8 cellular contexts compared by ENCODE assay signal in genomic region chr12:94140556-94140955, GRCh38. TPM values are rescaled to one million over a fixed set of nuclear protein-coding genes. Genes with fewer than 3 reads are reported as not detected.
DNase-seq lines count a peak whose midpoint lies in the region; ATAC-seq and TF ChIP-seq lines count a peak whose summit lies in the region.

No MANE protein-coding gene starts in this region.

- H4K8ac ChIP-seq in IMR-90 (ENCODE audit: low read depth in 2 of 2, low read length in 2 of 2) = no peak overlapping the region

- dilution Hi-C loops in IMR-90 (cut with HindIII; ENCODE audit: low sequenced_read_pairs, unreplicated experiment) = loop anchor here (25.0 kb wide), 1 partner anchor 397 kb away; no protein-coding TSS in a partner anchor

- no peaks in the 10 kb centered on the region for H3K36me3 Mint-ChIP-seq in activated CD8-positive, alpha-beta T cell treated with anti-CD3 and anti-CD28 coated beads for 36 hours (ENCODE audit: low read depth)
- H3K36me3 Mint-ChIP-seq in glutamatergic neuron (ENCODE audit: unreplicated experiment) = no peaks in the 10 kb centered on the region

- no peak overlapping the region for H3K56ac ChIP-seq in IMR-90 (ENCODE audit: extremely low read depth, insufficient read depth, low read length)

- H3K4me3 Mint-ChIP-seq in activated CD8-positive, alpha-beta T cell treated with anti-CD3 and anti-CD28 coated beads for 36 hours = no peak overlapping the region
- H3K4me3 Mint-ChIP-seq in glutamatergic neuron (ENCODE audit: unreplicated experiment) = no peak overlapping the region

- H2AFZ ChIP-seq in DND-41 (ENCODE audit: low read depth, low read length) (no peak overlapping the region), IMR-90 (replicated peaks; ENCODE audit: low read length, poor library complexity) (no peak overlapping the region)

- H3K4me1 Mint-ChIP-seq in activated CD8-positive, alpha-beta T cell treated with anti-CD3 and anti-CD28 coated beads for 36 hours (ENCODE audit: low read depth) = peaks cover 6% of the 10 kb centered on the region
- H3K4me1 Mint-ChIP-seq in glutamatergic neuron (ENCODE audit: low read depth, unreplicated experiment) = no peaks in the 10 kb centered on the region

- 50% methylated on average over 1 of the region's 13 CpGs; no CpG with 5 or more reads in 1 of the 2 experiments for WGBS in IMR-90 (ENCODE audit: extremely low coverage in 2 of 2, insufficient read length in 1 of 2), 2 experiments
- WGBS in stomach, 5 donors = 84 to 91% (median 89%) methylated on average over 13 of the region's 13 CpGs

- no peak for TF ChIP-seq EP300 in stomach (IDR thresholded peaks at IDR 0.05)

- H3K4me1 ChIP-seq in DND-41 (ENCODE audit: insufficient read depth, low read length) (no peaks in the 10 kb centered on the region), IMR-90 (ENCODE audit: control insufficient read depth, insufficient read depth, low read length) (no peaks in the 10 kb centered on the region), stomach (peaks cover 0 to 1% (median 0%) of the 10 kb centered on the region in 4 donors)

- TF ChIP-seq RAD21 in IMR-90 (IDR thresholded peaks at IDR 0.05; ENCODE audit: low read length) = peak; percentile 68

- H4K91ac ChIP-seq in IMR-90 (ENCODE audit: insufficient read depth, low read depth, low read length) = no peak overlapping the region

- ATAC-seq in DND-41 (ENCODE audit: insufficient read depth, low read depth) (peak; percentile 71), IMR-90 (ENCODE audit: low read depth) (no peak)
- ATAC-seq in activated CD8-positive, alpha-beta T cell treated with anti-CD3 and anti-CD28 coated beads for 36 hours = peak; percentile 79

- no peak overlapping the region for H2BK15ac ChIP-seq in IMR-90 (ENCODE audit: low read depth, low read length)

- H3K27ac ChIP-seq in DND-41 (ENCODE audit: low read length) (no peak overlapping the region), IMR-90 (ENCODE audit: insufficient read depth, low read length) (no peak overlapping the region), stomach (no peak overlapping the region)

- H3K14ac ChIP-seq in IMR-90 (replicated peaks; ENCODE audit: low read depth, low read length) = no peak overlapping the region

- H2BK5ac ChIP-seq in IMR-90 (ENCODE audit: low read depth, low read length, poor library complexity, severe bottlenecking) = no peak overlapping the region

- TF ChIP-seq POLR2A in IMR-90 (IDR thresholded peaks at IDR 0.05; ENCODE audit: low read depth, low read length) (no peak), stomach (IDR thresholded peaks at IDR 0.05) (no peak)

- H3K27me3 ChIP-seq in DND-41 (ENCODE audit: insufficient read depth, low read length, poor library complexity) (peaks cover 12% of the 10 kb centered on the region), IMR-90 (ENCODE audit: control insufficient read depth, insufficient read depth, low read length) (peaks cover 44% of the 10 kb centered on the region), stomach (peaks cover 0 to 12% (median 0%) of the 10 kb centered on the region in 3 donors)

- peaks cover 2% of the 10 kb centered on the region for H3K27me3 Mint-ChIP-seq in activated CD8-positive, alpha-beta T cell treated with anti-CD3 and anti-CD28 coated beads for 36 hours
- H3K27me3 Mint-ChIP-seq in glutamatergic neuron (ENCODE audit: unreplicated experiment) = peaks cover 8% of the 10 kb centered on the region

- H2BK20ac ChIP-seq in IMR-90 (ENCODE audit: low read depth, low read length) = no peak overlapping the region

- DNase-seq in DND-41 (peak; percentile 43), IMR-90 (peak; percentile 10), glutamatergic neuron (peak; percentile 36), stomach (peak; percentile 28), COR-L47 (lab: John Stamatoyannopoulos, UW) (no peak), NCI-H2081 treated with DMSO at 0.1 percent for 48 hours (lab: John Stamatoyannopoulos, UW) (no peak), medulla oblongata (ENCODE audit: extremely low spot score) (no peak)
- peak; percentile 65 for DNase-seq in activated CD8-positive, alpha-beta T cell treated with anti-CD3 and anti-CD28 coated beads for 36 hours

- no peak overlapping the region for H3K4me3 ChIP-seq in DND-41 (ENCODE audit: low read depth in 1 of 2, low read length in 2 of 2)
- H3K4me3 ChIP-seq in IMR-90 (ENCODE audit: insufficient read depth, low read depth, low read length) = no peak overlapping the region
- no peak overlapping the region for H3K4me3 ChIP-seq in stomach

- no peaks in the 10 kb centered on the region for H3K9me3 Mint-ChIP-seq in activated CD8-positive, alpha-beta T cell treated with anti-CD3 and anti-CD28 coated beads for 36 hours
- H3K9me3 Mint-ChIP-seq in glutamatergic neuron (ENCODE audit: unreplicated experiment) = peaks cover 2% of the 10 kb centered on the region

- intact Hi-C loops in IMR-90 (cut with micrococcal nuclease) = loop anchor here (10.0 kb wide), 1 partner anchor 624 kb away; no protein-coding TSS in a partner anchor
- intact Hi-C loops in activated CD8-positive, alpha-beta T cell treated with anti-CD3 and anti-CD28 coated beads for 36 hours (cut with micrococcal nuclease) = no loop called here
- intact Hi-C loops in stomach (cut with DNase I; ENCODE audit: low total_unique reads) = loop anchor here (10.0 kb wide), 1 partner anchor 294 kb away; no protein-coding TSS in a partner anchor

- no peaks in the 10 kb centered on the region for H3K9me3 ChIP-seq in DND-41 (ENCODE audit: insufficient read depth, low read length, severe bottlenecking)
- no peaks in the 10 kb centered on the region for H3K9me3 ChIP-seq in IMR-90 (ENCODE audit: control insufficient read depth, insufficient read depth, low read length)
- no peaks in the 10 kb centered on the region for H3K9me3 ChIP-seq in stomach

- H3K79me1 ChIP-seq in IMR-90 (ENCODE audit: low read depth in 1 of 2, low read length in 2 of 2) = no peaks in the 10 kb centered on the region

- no peak overlapping the region for H2BK120ac ChIP-seq in IMR-90 (ENCODE audit: low read depth, low read length)

- POLR2A ChIA-PET in IMR-90 (lab: Charles Lee; ENCODE audit: unreplicated experiment) = no interaction called here
- POLR2A ChIA-PET in activated CD8-positive, alpha-beta T cell treated with anti-CD3 and anti-CD28 coated beads for 36 hours (lab: Charles Lee) = interaction anchor here (0.6 kb wide), 1 partner anchor 493 kb away, joined by 3 read pairs; no protein-coding TSS in a partner anchor

- no peak overlapping the region for H3K4me2 ChIP-seq in DND-41 (ENCODE audit: insufficient read depth, low read length)
- H3K4me2 ChIP-seq in IMR-90 (ENCODE audit: low read depth, low read length) = no peak overlapping the region

- H2AK9ac ChIP-seq in IMR-90 (replicated peaks; ENCODE audit: low read depth, low read length, poor library complexity) = no peak overlapping the region

- peak; percentile 68 for TF ChIP-seq CTCF in DND-41 (IDR thresholded peaks at IDR 0.05; ENCODE audit: borderline replicate concordance, extremely low read depth, low read length, poor library complexity, severe bottlenecking)
- TF ChIP-seq CTCF in IMR-90 (conservative IDR thresholded peaks at IDR 0.05; ENCODE audit: low read depth, low read length) = peak; percentile 44
- peak; percentile 61 for TF ChIP-seq CTCF in activated CD8-positive, alpha-beta T cell treated with anti-CD3 and anti-CD28 coated beads for 36 hours (IDR thresholded peaks at IDR 0.05)
- TF ChIP-seq CTCF in glutamatergic neuron (IDR thresholded peaks at IDR 0.05; ENCODE audit: partially characterized antibody, unreplicated experiment) = no peak
- TF ChIP-seq CTCF in stomach (IDR thresholded peaks at IDR 0.05) = no peak

- no peak overlapping the region for H3K27ac Mint-ChIP-seq in activated CD8-positive, alpha-beta T cell treated with anti-CD3 and anti-CD28 coated beads for 36 hours
- H3K27ac Mint-ChIP-seq in glutamatergic neuron (ENCODE audit: unreplicated experiment) = no peak overlapping the region

- no peaks in the 10 kb centered on the region for H3K9me1 ChIP-seq in IMR-90 (ENCODE audit: insufficient read depth, low read length)

- no peak overlapping the region for H4K5ac ChIP-seq in IMR-90 (ENCODE audit: low read depth, low read length)

- H3K23ac ChIP-seq in IMR-90 (ENCODE audit: low read depth, low read length) = no peak overlapping the region

- no peaks in the 10 kb centered on the region for H4K20me1 ChIP-seq in DND-41 (ENCODE audit: insufficient read depth, low read length)
- H4K20me1 ChIP-seq in IMR-90 (ENCODE audit: insufficient read depth, low read length) = no peaks in the 10 kb centered on the region

- no peak overlapping the region for H3K4ac ChIP-seq in IMR-90 (ENCODE audit: low read depth, low read length)

- no peak overlapping the region for H3K9ac ChIP-seq in DND-41 (ENCODE audit: low read depth, low read length)
- H3K9ac ChIP-seq in IMR-90 (ENCODE audit: low read depth, low read length) = no peak overlapping the region

- no peaks in the 10 kb centered on the region for H3K36me3 ChIP-seq in DND-41 (ENCODE audit: insufficient read depth, low read length)
- no peaks in the 10 kb centered on the region for H3K36me3 ChIP-seq in IMR-90 (ENCODE audit: control insufficient read depth, insufficient read depth, low read length)
- no peaks in the 10 kb centered on the region for H3K36me3 ChIP-seq in stomach

- CTCF ChIA-PET in IMR-90 (lab: Yijun Ruan, JAX) = no interaction called here
- CTCF ChIA-PET in activated CD8-positive, alpha-beta T cell treated with anti-CD3 and anti-CD28 coated beads for 36 hours (lab: Charles Lee) = interaction anchor here (1.2 to 2.0 kb wide), 4 partner anchors 11 to 394 kb away, joined by 3 to 10 read pairs (median 6); no protein-coding TSS in a partner anchor

- no TSS peak for BruUV-seq in IMR-90 (replicated peaks; lab: Mats Ljungman, UMichigan)

- no peak overlapping the region for H3K18ac ChIP-seq in IMR-90 (ENCODE audit: low read depth, low read length)

- in situ Hi-C loops in IMR-90 (cut with MboI; ENCODE audit: low sequenced_read_pairs) = loop anchor here (25.0 kb wide), 2 partner anchors 622 to 1197 kb away; no protein-coding TSS in a partner anchor

- no peaks in the 10 kb centered on the region for H3K79me2 ChIP-seq in DND-41 (ENCODE audit: insufficient read depth, low read length)

- no peak overlapping the region for H2AK5ac ChIP-seq in IMR-90 (ENCODE audit: low read depth, low read length)

TF ChIP-seq in IMR-90, 13 proteins besides CTCF, POLR2A, EP300 and RAD21 (continues in another document):
- TF ChIP-seq SMC3 (IDR thresholded peaks at IDR 0.05; ENCODE audit: low read depth, low read length) = peak; percentile 57

RNA-seq across cellular contexts. Expression of gene PLXNC1, which starts 7.8 kb away (rescaled TPM):
- total RNA-seq in IMR-90 (2012; rRNA removed) (1.1 and 1.6 TPM in 2 replicates), glutamatergic neuron (ENCODE audit: unreplicated experiment) (4.9 TPM), stomach (10 to 100 TPM in 1 of 5 donors, 1 to 10 TPM in 3, under 1 TPM in 1; 0.89 to 16.5 (median 6.2) TPM)
- polyA plus RNA-seq in IMR-90 (2012; rRNA removed) (0.77 and 1.0 TPM in 2 replicates), stomach (1 to 10 TPM in 1 of 3 donors, under 1 TPM in 2; 0.40 to 1.2 (median 0.46) TPM)
- polyA plus RNA-seq in IMR-90 (2012; cell fraction: cytosol; rRNA removed) = 0.10 and 0.30 TPM in 2 replicates
- polyA plus RNA-seq in IMR-90 (2012; cell fraction: nucleus; rRNA removed; ENCODE audit: low replicate concordance) = 0.25 and 0.88 TPM in 2 replicates
- total RNA-seq in activated CD8-positive, alpha-beta T cell treated with anti-CD3 and anti-CD28 coated beads for 36 hours = 1 to 10 TPM; 8.8 to 9.5 TPM

Comparison
In these comparisons a context has a peak if more than half of its experiments do, and no peak if none do; other contexts are left out.
1. DNase-seq: peak in DND-41 (single experiment), IMR-90 (single experiment), activated CD8-positive, alpha-beta T cell treated with anti-CD3 and anti-CD28 coated beads for 36 hours (single experiment), glutamatergic neuron (single experiment) and stomach (single experiment); none in COR-L47 (single experiment), NCI-H2081 treated with DMSO at 0.1 percent for 48 hours (single experiment) and medulla oblongata (single experiment).
2. CTCF ChIP-seq: peak in DND-41 (single experiment), IMR-90 (single experiment) and activated CD8-positive, alpha-beta T cell treated with anti-CD3 and anti-CD28 coated beads for 36 hours (single experiment); none in glutamatergic neuron (single experiment) and stomach (0 of 7).